Comparison of ENCODE assay signal across 10 cellular contexts in the genomic region with DNA sequence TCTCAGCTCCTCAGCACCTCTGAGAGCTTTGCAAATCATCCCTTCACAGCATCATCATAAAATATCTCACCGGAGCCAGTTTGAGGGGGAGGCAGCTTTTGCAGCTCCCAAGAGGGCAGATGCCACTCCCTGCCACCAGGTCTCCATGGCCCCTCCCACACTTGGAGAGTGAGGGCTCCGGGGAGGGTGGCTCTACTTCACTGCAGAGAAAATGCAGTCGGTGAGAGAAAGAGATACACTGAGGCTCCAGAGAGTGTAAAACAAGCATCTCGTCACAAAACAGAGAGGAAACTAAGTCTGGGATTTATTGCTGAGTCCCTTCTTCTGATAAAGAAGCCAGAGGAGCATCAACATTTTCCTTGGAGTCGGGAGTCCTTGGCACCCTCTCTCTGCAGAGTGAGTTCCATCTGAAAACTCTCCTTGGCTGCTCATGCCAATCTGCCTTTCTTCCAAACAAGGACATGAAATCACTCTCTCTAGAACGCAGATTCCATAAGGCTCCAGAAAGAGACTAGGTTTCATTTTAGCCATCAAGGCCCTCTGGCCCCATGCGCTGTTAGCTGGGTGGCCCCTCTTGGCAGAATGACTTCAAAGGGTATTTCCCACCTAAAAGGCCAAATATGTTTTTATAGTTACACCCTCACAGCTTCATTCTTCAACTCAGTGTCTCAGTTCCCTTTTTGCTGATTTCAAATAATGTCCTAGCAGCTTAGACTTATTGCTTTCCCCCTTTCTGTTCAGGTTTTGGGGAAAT.
DNase-seq lines count a peak whose midpoint lies in the region; ATAC-seq and TF ChIP-seq lines count a peak whose summit lies in the region.
"Had no signal": no experiment of that assay in that cellular context is flagged by ENCODE, and none has a peak within 500 bp of the region (broad histone marks: within the 10 kb centered on the region; RNA-seq: fewer than 3 reads in every experiment).

No MANE protein-coding gene starts in this region.

- H3K4me3 ChIP-seq in GM06990 (replicated peaks; ENCODE audit: low read depth, low read length): peak overlapping the region; percentile 35
- no peak overlapping the region for H3K4me3 ChIP-seq in adrenal gland
- H3K4me3 ChIP-seq: pancreas had no signal

- H3K4me1 ChIP-seq in adrenal gland (replicated peaks in 1 of 2): peaks cover 0 to 3% of the 10 kb centered on the region in 2 donors
- H3K4me1 ChIP-seq: pancreas had no signal

- H3K27me3 ChIP-seq in GM06990 (replicated peaks; ENCODE audit: control insufficient read depth, insufficient read depth, low read length): no peaks in the 10 kb centered on the region
- no peaks in the 10 kb centered on the region for H3K27me3 ChIP-seq in adrenal gland
- H3K27me3 ChIP-seq: pancreas had no signal

- H3K36me3 ChIP-seq in GM06990 (ENCODE audit: control insufficient read depth, insufficient read depth, low read length) (no peaks in the 10 kb centered on the region), adrenal gland (replicated peaks in 1 of 2) (no peaks in the 10 kb centered on the region)
- H3K36me3 ChIP-seq: pancreas had no signal

- ATAC-seq in GM19324 (IDR thresholded peaks at IDR 0.05; ENCODE audit: low FRiP score, unreplicated experiment) (peak; percentile 55), HG02884 (IDR thresholded peaks at IDR 0.05; ENCODE audit: unreplicated experiment) (peak; percentile 60)
- ATAC-seq: pancreas had no signal

- no peak for TF ChIP-seq POLR2A in adrenal gland (IDR thresholded peaks at IDR 0.05)

- H3K9me3 ChIP-seq in adrenal gland (replicated peaks in 1 of 3): no peaks in the 10 kb centered on the region
- H3K9me3 ChIP-seq: pancreas had no signal

- no peak for TF ChIP-seq CTCF in GM06990 (IDR thresholded peaks at IDR 0.05; ENCODE audit: insufficient read depth, low read length, poor library complexity, severe bottlenecking)
- TF ChIP-seq CTCF in adrenal gland (IDR thresholded peaks at IDR 0.05): no peak

- no peak overlapping the region for H3K27ac ChIP-seq in adrenal gland
- H3K27ac ChIP-seq: pancreas had no signal

- 52 to 70% (median 55%) methylated on average over 7 of the region's 7 CpGs for WGBS in adrenal gland, 4 donors

- intact Hi-C loops in adrenal gland (cut with DNase I): no loop called here

- DNase-seq in GM06990 (ENCODE audit: extremely low read depth, insufficient read length): peak; percentile 68
- DNase-seq in NCI-H187 treated with DMSO at 0.1 percent for 48 hours (lab: John Stamatoyannopoulos, UW): peak; percentile 4
- no peak for DNase-seq in adrenal gland
- no peak for DNase-seq in GF-D8 (lab: John Stamatoyannopoulos, UW)
- DNase-seq in KG1 (lab: John Stamatoyannopoulos, UW): no peak
- DNase-seq in SK-N-DZ (ENCODE audit: low spot score): no peak
- DNase-seq: pancreas, Right ventricle myocardium superior had no signal

Comparison
In these comparisons a context has a peak if more than half of its experiments do, and no peak if none do; other contexts are left out.
1. DNase-seq: peak in GM06990 (single experiment) and NCI-H187 treated with DMSO at 0.1 percent for 48 hours (single experiment); none in adrenal gland (0 of 7), GF-D8 (single experiment), KG1 (single experiment) and SK-N-DZ (single experiment).